ENCODE assay signal across 1 cellular context in the genomic region with DNA sequence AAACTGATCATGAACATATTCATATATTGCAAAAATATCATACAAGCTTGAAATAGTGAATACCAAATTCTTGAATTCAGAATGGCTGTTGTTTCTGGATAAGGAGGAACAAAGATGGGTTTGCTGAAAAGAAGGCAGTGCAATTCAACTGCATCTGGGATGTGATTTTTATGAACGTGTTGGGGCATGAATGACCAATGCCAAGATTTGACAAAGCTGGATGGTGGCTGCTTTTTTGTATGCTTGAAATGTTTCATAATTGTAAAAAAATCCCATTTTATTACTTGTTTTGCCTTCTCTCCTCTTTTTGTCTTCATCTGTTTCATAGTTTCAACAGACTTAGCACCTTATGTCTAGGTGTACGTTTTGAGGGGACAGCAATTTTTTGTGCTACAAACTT.
TF ChIP-seq lines count a peak whose summit lies in the region.

No MANE protein-coding gene starts in this region.

TF ChIP-seq in liver, 16 proteins besides CTCF, POLR2A, EP300 and RAD21 (continued from another document):
- TF ChIP-seq TAF1 (conservative IDR thresholded peaks at IDR 0.05) (no peak), HNF4A (conservative IDR thresholded peaks at IDR 0.05) (no peak), NR2F2 (IDR thresholded peaks at IDR 0.05) (no peak), GABPA (IDR thresholded peaks at IDR 0.05 in 1 of 2, conservative IDR thresholded peaks at IDR 0.05 in 1 of 2) (no peak), FOXA2 (IDR thresholded peaks at IDR 0.05) (no peak), YY1 (IDR thresholded peaks at IDR 0.05) (no peak), FOXA1 (IDR thresholded peaks at IDR 0.05) (no peak), RXRA (IDR thresholded peaks at IDR 0.05) (no peak)
- TF ChIP-seq, protein P1, sequence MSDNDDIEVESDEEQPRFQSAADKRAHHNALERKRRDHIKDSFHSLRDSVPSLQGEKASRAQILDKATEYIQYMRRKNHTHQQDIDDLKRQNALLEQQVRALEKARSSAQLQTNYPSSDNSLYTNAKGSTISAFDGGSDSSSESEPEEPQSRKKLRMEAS (IDR thresholded peaks at IDR 0.05), result no peak
- TF ChIP-seq, protein P2, sequence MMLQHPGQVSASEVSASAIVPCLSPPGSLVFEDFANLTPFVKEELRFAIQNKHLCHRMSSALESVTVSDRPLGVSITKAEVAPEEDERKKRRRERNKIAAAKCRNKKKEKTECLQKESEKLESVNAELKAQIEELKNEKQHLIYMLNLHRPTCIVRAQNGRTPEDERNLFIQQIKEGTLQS (IDR thresholded peaks at IDR 0.05), result no peak
